In the genomic region with DNA sequence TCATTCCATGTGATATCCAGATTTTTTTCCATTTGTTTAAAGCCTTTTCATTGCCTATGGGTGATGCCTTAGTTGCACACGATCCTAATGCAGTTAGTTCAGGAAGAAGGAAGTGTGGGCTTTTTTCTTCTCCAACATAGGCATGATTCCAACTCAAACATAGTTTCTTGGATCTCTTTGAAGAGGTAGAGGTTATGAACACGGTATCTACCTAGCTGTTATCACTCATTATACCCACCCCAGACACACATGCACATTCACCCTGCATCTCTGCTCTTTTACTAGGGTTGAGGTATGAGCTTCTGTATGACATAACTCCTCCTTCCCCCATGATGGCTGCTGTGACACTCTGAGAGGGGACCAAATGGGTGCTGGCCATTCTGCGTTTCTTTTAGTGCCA, we compare ENCODE assay signal across 32 cellular contexts.
"Had no signal": no experiment of that assay in that cellular context is flagged by ENCODE, and none has a peak within 500 bp of the region (broad histone marks: within the 10 kb centered on the region; RNA-seq: fewer than 3 reads in every experiment).

No MANE protein-coding gene starts in this region.

- H3K27ac ChIP-seq: adrenal gland, ascending aorta, brain microvascular endothelial cell, parathyroid adenoma, psoas muscle, sigmoid colon, thyroid gland, WERI-Rb-1 had no signal

- ATAC-seq: activated CD4-positive, CD25-positive, alpha-beta regulatory T cell treated with anti-CD3 and anti-CD28 coated beads, Interleukin-2, amount 50 U/mL, for 24 hours; esophagus mucosa; left cardiac atrium; naive thymus-derived CD4-positive, alpha-beta T cell; psoas muscle; stimulated activated memory B cell treated with anti-CD40 and anti-IgM and Interleukin-4, amounts not matched to agents 10 μg/mL and 1 μg/mL and 100 μg/mL, for 72 hours; stimulated activated naive CD8-positive, alpha-beta T cell treated with anti-CD3 and anti-CD28 coated beads, Interleukin-15, amount 100 ng/mL, for 72 hours had no signal

- DNase-seq: activated CD4-positive, alpha-beta T cell treated with anti-CD3 and anti-CD28 coated beads for 48 hours; activated CD4-positive, alpha-beta T cell treated with anti-CD3 and anti-CD28 coated beads, Interleukin-2, amount 50 U/mL, for 48 hours; activated CD8-positive, alpha-beta memory T cell treated with anti-CD3 and anti-CD28 coated beads for 24 hours; activated effector memory CD4-positive, alpha-beta T cell treated with Interleukin-2 at 50 U/mL for 16 hours; activated naive CD4-positive, alpha-beta T cell treated with anti-CD3 and anti-CD28 coated beads for 36 hours; activated naive CD8-positive, alpha-beta T cell treated with anti-CD3 and anti-CD28 coated beads for 36 hours; adrenal gland; brain microvascular endothelial cell; endodermal cell; foreskin fibroblast; head of caudate nucleus; hippocampal formation; left cardiac atrium; mammary epithelial cell; naive thymus-derived CD4-positive, alpha-beta T cell; nucleus accumbens; psoas muscle; sigmoid colon; stimulated activated CD4-positive, alpha-beta T cell treated with anti-CD3 and anti-CD28 coated beads, Interleukin-1b, Interleukin-23, amount 100 ng/mL, for 48 hours; stimulated activated CD4-positive, alpha-beta T cell treated with anti-CD3 and anti-CD28 coated beads, Interleukin-4, amount 100 ng/mL, for 4 hours; stimulated activated CD8-positive, alpha-beta memory T cell treated with anti-CD3 and anti-CD28 coated beads, Interleukin-4, amount 100 ng/mL, for 48 hours; stimulated activated naive CD8-positive, alpha-beta T cell treated with anti-CD3 and anti-CD28 coated beads, Interleukin-15, amount 100 ng/mL, for 72 hours; T-helper 9 cell; thyroid gland; WERI-Rb-1 had no signal

- H3K4me3 Mint-ChIP-seq: activated naive CD4-positive, alpha-beta T cell treated with anti-CD3 and anti-CD28 coated beads for 36 hours; activated naive CD8-positive, alpha-beta T cell treated with anti-CD3 and anti-CD28 coated beads for 36 hours; endodermal cell; naive thymus-derived CD4-positive, alpha-beta T cell; stimulated activated memory B cell treated with anti-CD40 and anti-IgM and Interleukin-4, amounts not matched to agents 10 μg/mL and 1 μg/mL and 100 μg/mL, for 72 hours; stimulated activated naive CD8-positive, alpha-beta T cell treated with anti-CD3 and anti-CD28 coated beads, Interleukin-15, amount 100 ng/mL, for 72 hours had no signal

- H3K4me3 ChIP-seq: adrenal gland, ascending aorta, psoas muscle, sigmoid colon, smooth muscle cell, thyroid gland had no signal

- H3K4me1 ChIP-seq: ascending aorta, parathyroid adenoma, psoas muscle had no signal

- H3K27me3 ChIP-seq: adrenal gland, ascending aorta, brain microvascular endothelial cell, sigmoid colon, thyroid gland had no signal

- H3K36me3 ChIP-seq: adrenal gland, ascending aorta, brain microvascular endothelial cell, sigmoid colon, thyroid gland, WERI-Rb-1 had no signal

- H3K27ac Mint-ChIP-seq: activated naive CD4-positive, alpha-beta T cell treated with anti-CD3 and anti-CD28 coated beads for 36 hours; activated naive CD8-positive, alpha-beta T cell treated with anti-CD3 and anti-CD28 coated beads for 36 hours; endodermal cell; naive thymus-derived CD4-positive, alpha-beta T cell; stimulated activated memory B cell treated with anti-CD40 and anti-IgM and Interleukin-4, amounts not matched to agents 10 μg/mL and 1 μg/mL and 100 μg/mL, for 72 hours had no signal

- H3K36me3 Mint-ChIP-seq: activated naive CD8-positive, alpha-beta T cell treated with anti-CD3 and anti-CD28 coated beads for 36 hours; naive thymus-derived CD4-positive, alpha-beta T cell; stimulated activated memory B cell treated with anti-CD40 and anti-IgM and Interleukin-4, amounts not matched to agents 10 μg/mL and 1 μg/mL and 100 μg/mL, for 72 hours had no signal

- H3K27me3 Mint-ChIP-seq: activated naive CD8-positive, alpha-beta T cell treated with anti-CD3 and anti-CD28 coated beads for 36 hours; stimulated activated naive CD8-positive, alpha-beta T cell treated with anti-CD3 and anti-CD28 coated beads, Interleukin-15, amount 100 ng/mL, for 72 hours had no signal

- H3K4me1 Mint-ChIP-seq: activated naive CD8-positive, alpha-beta T cell treated with anti-CD3 and anti-CD28 coated beads for 36 hours; stimulated activated memory B cell treated with anti-CD40 and anti-IgM and Interleukin-4, amounts not matched to agents 10 μg/mL and 1 μg/mL and 100 μg/mL, for 72 hours; stimulated activated naive CD8-positive, alpha-beta T cell treated with anti-CD3 and anti-CD28 coated beads, Interleukin-15, amount 100 ng/mL, for 72 hours had no signal

- FAIRE-seq: keratinocyte had no signal

- H3K9me3 Mint-ChIP-seq: activated naive CD4-positive, alpha-beta T cell treated with anti-CD3 and anti-CD28 coated beads for 36 hours; activated naive CD8-positive, alpha-beta T cell treated with anti-CD3 and anti-CD28 coated beads for 36 hours; endodermal cell; stimulated activated memory B cell treated with anti-CD40 and anti-IgM and Interleukin-4, amounts not matched to agents 10 μg/mL and 1 μg/mL and 100 μg/mL, for 72 hours; stimulated activated naive CD8-positive, alpha-beta T cell treated with anti-CD3 and anti-CD28 coated beads, Interleukin-15, amount 100 ng/mL, for 72 hours had no signal

- H3K9me3 ChIP-seq: adrenal gland, ascending aorta, psoas muscle, sigmoid colon, thyroid gland had no signal
